9 cellular contexts compared by ENCODE assay signal in the genomic region with DNA sequence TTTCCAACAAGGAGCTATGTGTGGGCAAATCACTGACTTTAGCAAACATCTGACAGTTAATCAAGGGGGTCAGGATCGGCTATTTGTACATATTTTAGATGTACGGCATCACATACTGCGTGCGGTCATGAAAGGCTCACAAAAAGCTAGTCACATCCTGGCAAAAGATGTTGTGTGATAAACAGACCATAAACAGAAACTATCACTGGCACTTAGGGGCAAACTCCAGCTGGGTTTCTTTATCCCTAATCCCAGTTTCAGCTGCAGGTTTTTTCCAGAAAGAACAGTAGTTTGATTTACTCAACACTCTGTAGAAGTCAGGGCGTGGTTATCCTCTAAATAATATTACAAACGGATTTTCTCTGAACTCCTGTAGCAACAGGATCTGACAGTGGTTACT.
DNase-seq lines count a peak whose midpoint lies in the region; ATAC-seq and TF ChIP-seq lines count a peak whose summit lies in the region.
"Had no signal": no experiment of that assay in that cellular context is flagged by ENCODE, and none has a peak within 500 bp of the region (broad histone marks: within the 10 kb centered on the region; RNA-seq: fewer than 3 reads in every experiment).

No MANE protein-coding gene starts in this region.

- CTCF ChIA-PET in HCT116 (lab: Charles Lee): no interaction called here
- CTCF ChIA-PET in T-cell (lab: Charles Lee): interaction anchor here (0.6 to 0.9 kb wide), 5 partner anchors 9 to 155 kb away, joined by 3 to 8 read pairs (median 3); no protein-coding TSS in a partner anchor

- no peaks in the 10 kb centered on the region for H3K9me3 ChIP-seq in HCT116 (ENCODE audit: control insufficient read depth in 1 of 2, insufficient read depth in 1 of 2, low read depth in 1 of 2, low read length in 2 of 2)
- H3K9me3 ChIP-seq in esophagus squamous epithelium: peaks cover 0 to 2% (median 0%) of the 10 kb centered on the region in 3 donors
- no peaks in the 10 kb centered on the region for H3K9me3 ChIP-seq in gastrocnemius medialis

- H3K9ac ChIP-seq in HCT116 (ENCODE audit: low read length): no peak overlapping the region

- no peaks in the 10 kb centered on the region for H3K9me2 ChIP-seq in HCT116 (ENCODE audit: insufficient read depth)

- 19 to 28% methylated on average over 6 of the region's 6 CpGs for WGBS in esophagus squamous epithelium, 2 donors

- TF ChIP-seq CTCF in HCT116 (IDR thresholded peaks at IDR 0.05 in 2 of 3, conservative IDR thresholded peaks at IDR 0.05 in 1 of 3; ENCODE audit: borderline replicate concordance in 1 of 3, insufficient read depth in 1 of 3, low read depth in 2 of 3, low read length in 2 of 3) (no peak), esophagus squamous epithelium (IDR thresholded peaks at IDR 0.05) (no peak), gastrocnemius medialis (IDR thresholded peaks at IDR 0.05 in 4 of 5, conservative IDR thresholded peaks at IDR 0.05 in 1 of 5) (no peak)

- no peaks in the 10 kb centered on the region for H3K79me2 ChIP-seq in HCT116 (ENCODE audit: insufficient read depth, low read length)

- H3K27me3 Mint-ChIP-seq in T-cell: no peaks in the 10 kb centered on the region

- RAD21 ChIA-PET in HCT116 (lab: Charles Lee; ENCODE audit: low non-redundant PET in 1 of 2, low total read pairs in 2 of 2, uncharacterized antibody in 2 of 2, unreplicated experiment in 2 of 2): no interaction called here

- ATAC-seq in HCT116 (no peak), T-cell (replicated peaks in 1 of 4) (no peak), gastrocnemius medialis (no peak), HG02588 (IDR thresholded peaks at IDR 0.05; ENCODE audit: unreplicated experiment) (no peak), HG03432 (IDR thresholded peaks at IDR 0.05; ENCODE audit: unreplicated experiment) (no peak), HG03025 (IDR thresholded peaks at IDR 0.05; ENCODE audit: low FRiP score, unreplicated experiment) (no peak)

- no peak overlapping the region for H2AFZ ChIP-seq in HCT116 (ENCODE audit: low read depth, low read length, poor library complexity, severe bottlenecking)

- intact Hi-C loops in HCT116 (cut with micrococcal nuclease): no loop called here
- intact Hi-C loops in esophagus squamous epithelium (cut with DNase I): no loop called here
- intact Hi-C loops in gastrocnemius medialis (cut with DNase I; ENCODE audit: low total_unique reads): no loop called here

- POLR2A ChIA-PET in HCT116 (lab: Charles Lee): no interaction called here
- POLR2A ChIA-PET in T-cell (lab: Charles Lee): interaction anchor here (0.5 to 1.0 kb wide), 5 partner anchors 16 to 330 kb away, joined by 4 to 7 read pairs (median 4); partner anchors contain the start of gene BHLHE40 (in 1 of the 2)

- no peaks in the 10 kb centered on the region for H3K27me3 ChIP-seq in HCT116 (ENCODE audit: insufficient read depth, low read length)
- H3K27me3 ChIP-seq in esophagus squamous epithelium: no peaks in the 10 kb centered on the region
- H3K27me3 ChIP-seq in gastrocnemius medialis: no peaks in the 10 kb centered on the region

- peaks cover 34 to 47% (median 34%) of the 10 kb centered on the region in 3 donors for H3K4me1 Mint-ChIP-seq in T-cell

- H3K36me3 Mint-ChIP-seq in T-cell: peaks cover 16% of the 10 kb centered on the region

- in situ Hi-C loops in gastrocnemius medialis (cut with MboI; ENCODE audit: low sequenced_read_pairs in 4 of 4): no loop called here

- BruUV-seq in HCT116 (replicated peaks; lab: Mats Ljungman, UMichigan): no TSS peak

- peak overlapping the region; percentile 74 to 84 (median 82) for H3K4me3 Mint-ChIP-seq in T-cell

- H3K27ac ChIP-seq in HCT116 (ENCODE audit: low read depth, low read length) (no peak overlapping the region), esophagus squamous epithelium (peak overlapping the region; percentile 94 to 99 (median 97)), gastrocnemius medialis (peak overlapping the region; percentile 95 to 99 (median 97))

- H3K27ac Mint-ChIP-seq in T-cell: peak overlapping the region; percentile 94 to 95

- TF ChIP-seq POLR2A in HCT116 (IDR thresholded peaks at IDR 0.05; ENCODE audit: borderline replicate concordance, extremely low read depth, insufficient read depth, insufficient read length) (no peak), esophagus squamous epithelium (IDR thresholded peaks at IDR 0.05) (no peak), gastrocnemius medialis (IDR thresholded peaks at IDR 0.05) (no peak)

- H3K4me3 ChIP-seq in HCT116 (replicated peaks in 1 of 2; ENCODE audit: low read depth in 1 of 2, low read length in 2 of 2): no peak overlapping the region
- H3K4me3 ChIP-seq in esophagus squamous epithelium: peak overlapping the region in 2 of 4 donors; percentile 55 to 67
- H3K4me3 ChIP-seq in gastrocnemius medialis: peak overlapping the region in 3 of 4 donors; percentile 58 to 78 (median 59)

- no peaks in the 10 kb centered on the region for H3K36me3 ChIP-seq in HCT116 (ENCODE audit: control insufficient read depth in 1 of 2, insufficient read depth in 2 of 2, low read length in 2 of 2)
- peaks cover 0 to 2% (median 0%) of the 10 kb centered on the region in 3 donors for H3K36me3 ChIP-seq in esophagus squamous epithelium
- H3K36me3 ChIP-seq in gastrocnemius medialis: no peaks in the 10 kb centered on the region

- TF ChIP-seq RAD21 in HCT116 (IDR thresholded peaks at IDR 0.05; ENCODE audit: low read depth): no peak

- H4K20me1 ChIP-seq in HCT116 (ENCODE audit: insufficient read depth): no peaks in the 10 kb centered on the region

- no peak for DNase-seq in HCT116 (ENCODE audit: low read depth, low spot score)
- DNase-seq in T-cell: peak in 4 of 34 experiments; percentile 7 to 30 (median 12)
- no peak for DNase-seq in esophagus squamous epithelium (lab: John Stamatoyannopoulos, UW)
- peak in 1 of 2 donors; percentile 26 for DNase-seq in gastrocnemius medialis
- DNase-seq in nucleus accumbens (lab: John Stamatoyannopoulos, UW): no peak
- DNase-seq: effector CD8-positive, alpha-beta T cell had no signal

- H3K4me2 ChIP-seq in HCT116 (ENCODE audit: low read length): 0 out of 2 replicates have a peak overlapping the region, but pooled peaks have one; percentile 85

- H3K4me1 ChIP-seq in HCT116 (ENCODE audit: control insufficient read depth in 1 of 2, insufficient read depth in 2 of 2, low read length in 2 of 2) (peaks cover 16 to 23% of the 10 kb centered on the region in 2 experiments), esophagus squamous epithelium (peaks cover 13 to 57% (median 17%) of the 10 kb centered on the region in 3 donors), gastrocnemius medialis (peaks cover 16% of the 10 kb centered on the region in 2 donors)

- peaks cover 0 to 11% (median 0%) of the 10 kb centered on the region in 3 donors for H3K9me3 Mint-ChIP-seq in T-cell

TF ChIP-seq in HCT116, 20 proteins besides CTCF, POLR2A, EP300 and RAD21 (continues in another document):
- no peak for TF ChIP-seq TCF7L2 (IDR thresholded peaks at IDR 0.05; ENCODE audit: borderline replicate concordance, extremely low read depth, insufficient read depth, insufficient read length)
- no peak for TF ChIP-seq SIN3A (IDR thresholded peaks at IDR 0.05; ENCODE audit: low read depth)
- TF ChIP-seq POLR2AphosphoS5 (IDR thresholded peaks at IDR 0.05; ENCODE audit: low read depth, low read length): no peak
- TF ChIP-seq MAX (IDR thresholded peaks at IDR 0.05): no peak
- TF ChIP-seq JUND (IDR thresholded peaks at IDR 0.05): no peak
- TF ChIP-seq CEBPB (IDR thresholded peaks at IDR 0.05; ENCODE audit: low read depth): no peak
- TF ChIP-seq FOSL1 (IDR thresholded peaks at IDR 0.05; ENCODE audit: low read depth): no peak
- TF ChIP-seq ZNF274 (IDR thresholded peaks at IDR 0.05; ENCODE audit: low read depth, low read length): no peak
- TF ChIP-seq ZFX (IDR thresholded peaks at IDR 0.05): no peak
- no peak for TF ChIP-seq YY1 (IDR thresholded peaks at IDR 0.05; ENCODE audit: extremely low read depth, insufficient replicate concordance, low read depth, low read length)
- TF ChIP-seq CBX3 (IDR thresholded peaks at IDR 0.05; ENCODE audit: low read depth): no peak
- TF ChIP-seq EGR1 (IDR thresholded peaks at IDR 0.05; ENCODE audit: low read depth): no peak
- no peak for TF ChIP-seq SP1 (IDR thresholded peaks at IDR 0.05; ENCODE audit: low read depth)
- TF ChIP-seq REST (IDR thresholded peaks at IDR 0.05; ENCODE audit: low read depth): no peak
- TF ChIP-seq, protein P1, sequence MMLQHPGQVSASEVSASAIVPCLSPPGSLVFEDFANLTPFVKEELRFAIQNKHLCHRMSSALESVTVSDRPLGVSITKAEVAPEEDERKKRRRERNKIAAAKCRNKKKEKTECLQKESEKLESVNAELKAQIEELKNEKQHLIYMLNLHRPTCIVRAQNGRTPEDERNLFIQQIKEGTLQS (IDR thresholded peaks at IDR 0.05): no peak
- TF ChIP-seq SRF (IDR thresholded peaks at IDR 0.05; ENCODE audit: low read depth): no peak
- no peak for TF ChIP-seq ELF1 (IDR thresholded peaks at IDR 0.05; ENCODE audit: borderline replicate concordance, low read depth)

Comparison
In these comparisons a context has a peak if more than half of its experiments do, and no peak if none do; other contexts are left out.
1. H3K4me3 ChIP-seq: peak in gastrocnemius medialis (3 of 4); none in HCT116 (0 of 2).